Comparison of ENCODE assay signal across 10 cellular contexts in genomic region chr4:139617702-139618490, GRCh38. TPM values are rescaled to one million over a fixed set of nuclear protein-coding genes. Genes with fewer than 3 reads are reported as not detected.
A peak's percentile ranks its signal among the peaks of the same experiment; 100 is the strongest.
DNase-seq lines count a peak whose midpoint lies in the region; ATAC-seq, FAIRE-seq and TF ChIP-seq lines count a peak whose summit lies in the region.
"Had no signal": no experiment of that assay in that cellular context is flagged by ENCODE, and none has a peak within 500 bp of the region (broad histone marks: within the 10 kb centered on the region; RNA-seq: fewer than 3 reads in every experiment).

No MANE protein-coding gene starts in this region.

- H4K20me1 ChIP-seq in KMS-11 (ENCODE audit: insufficient read depth): no peaks in the 10 kb centered on the region

- H3K4me2 ChIP-seq in KMS-11: no peak overlapping the region

- H3K27ac ChIP-seq in KMS-11 (no peak overlapping the region), adrenal gland (no peak overlapping the region), liver (ENCODE audit: low read depth in 1 of 2, low read length in 2 of 2) (no peak overlapping the region), gastrocnemius medialis (no peak overlapping the region)

- DNase-seq in AG20443 (ENCODE audit: low spot score) (peak; percentile 31), adrenal gland (no peak), urothelium cell line (ENCODE audit: low spot score) (no peak), GOT3 (lab: John Stamatoyannopoulos, UW) (no peak), gastrocnemius medialis (no peak), NCI-H1105 treated with DMSO at 0.1 percent for 48 hours (lab: John Stamatoyannopoulos, UW) (no peak)
- DNase-seq: NCI-H2171 treated with DMSO at 0.1 percent for 48 hours, T-helper 9 cell had no signal

- intact Hi-C loops in adrenal gland (cut with DNase I) (no loop called here), gastrocnemius medialis (cut with DNase I; ENCODE audit: low total_unique reads) (no loop called here)

- WGBS in adrenal gland, 4 donors: 63 to 70% (median 69%) methylated on average over 7 of the region's 7 CpGs
- 69% methylated on average over 7 of the region's 7 CpGs for WGBS in liver

- H3K4me3 ChIP-seq in KMS-11 (IDR thresholded peaks at IDR 0.05; ENCODE audit: insufficient read depth, low read depth, low read length): no peak overlapping the region
- H3K4me3 ChIP-seq in adrenal gland: no peak overlapping the region
- no peak overlapping the region for H3K4me3 ChIP-seq in liver (ENCODE audit: low read depth in 1 of 3, low read length in 3 of 3)
- H3K4me3 ChIP-seq in gastrocnemius medialis: no peak overlapping the region

- H3K9me3 ChIP-seq in adrenal gland (replicated peaks in 1 of 3) (no peaks in the 10 kb centered on the region), liver (ENCODE audit: control insufficient read depth in 4 of 4, low read length in 3 of 4) (no peaks in the 10 kb centered on the region), gastrocnemius medialis (no peaks in the 10 kb centered on the region)

- no peak for ATAC-seq in gastrocnemius medialis

- no peaks in the 10 kb centered on the region for H3K36me3 ChIP-seq in KMS-11 (ENCODE audit: insufficient read depth)
- no peaks in the 10 kb centered on the region for H3K36me3 ChIP-seq in adrenal gland (replicated peaks in 1 of 2)
- no peaks in the 10 kb centered on the region for H3K36me3 ChIP-seq in liver (ENCODE audit: control insufficient read depth in 4 of 4, insufficient read depth in 3 of 4, low read depth in 1 of 4, low read length in 3 of 4)
- no peaks in the 10 kb centered on the region for H3K36me3 ChIP-seq in gastrocnemius medialis

- no peak for FAIRE-seq in urothelium cell line (lab: Jason Lieb, UNC)

- in situ Hi-C loops in gastrocnemius medialis (cut with MboI; ENCODE audit: low sequenced_read_pairs in 4 of 4): no loop called here

- H3K79me2 ChIP-seq in KMS-11 (ENCODE audit: insufficient read depth, low read depth): no peaks in the 10 kb centered on the region

- no peak overlapping the region for H2AFZ ChIP-seq in KMS-11 (ENCODE audit: low read depth)

- TF ChIP-seq POLR2A in adrenal gland (IDR thresholded peaks at IDR 0.05) (no peak), gastrocnemius medialis (IDR thresholded peaks at IDR 0.05) (no peak)

- no peaks in the 10 kb centered on the region for H3K4me1 ChIP-seq in KMS-11 (ENCODE audit: low read depth, poor library complexity, severe bottlenecking)
- no peaks in the 10 kb centered on the region for H3K4me1 ChIP-seq in adrenal gland (replicated peaks in 1 of 2)
- no peaks in the 10 kb centered on the region for H3K4me1 ChIP-seq in liver (ENCODE audit: control insufficient read depth in 4 of 4, insufficient read depth in 4 of 4, low read length in 3 of 4)
- H3K4me1 ChIP-seq in gastrocnemius medialis: no peaks in the 10 kb centered on the region

- 0 out of 2 replicates have a peak, but pooled peaks have one; percentile 20 for TF ChIP-seq CTCF in KMS-11 (conservative IDR thresholded peaks at IDR 0.05; ENCODE audit: low read depth, low read length)
- TF ChIP-seq CTCF in adrenal gland (IDR thresholded peaks at IDR 0.05): peak in 5 of 6 experiments; percentile 28 to 42 (median 30)
- peak; percentile 25 for TF ChIP-seq CTCF in liver (IDR thresholded peaks at IDR 0.05; ENCODE audit: low read depth, low read length, missing input control)
- peak in 1 of 5 experiments; percentile 37 for TF ChIP-seq CTCF in gastrocnemius medialis (IDR thresholded peaks at IDR 0.05 in 4 of 5, conservative IDR thresholded peaks at IDR 0.05 in 1 of 5)

- TF ChIP-seq RAD21 in liver (IDR thresholded peaks at IDR 0.05): peak in 1 of 2 donors; percentile 18

- H3K9ac ChIP-seq in KMS-11 (no peak overlapping the region), liver (ENCODE audit: low read depth in 1 of 2, low read length in 2 of 2) (no peak overlapping the region)

- H3K27me3 ChIP-seq in KMS-11 (ENCODE audit: insufficient read depth, low read depth) (no peaks in the 10 kb centered on the region), adrenal gland (no peaks in the 10 kb centered on the region), liver (ENCODE audit: control insufficient read depth in 4 of 4, insufficient read depth in 4 of 4, low read length in 3 of 4) (no peaks in the 10 kb centered on the region), gastrocnemius medialis (no peaks in the 10 kb centered on the region)

TF ChIP-seq in liver, 16 proteins besides CTCF, POLR2A, EP300 and RAD21:
- TF ChIP-seq RXRA (IDR thresholded peaks at IDR 0.05) (no peak), SP1 (IDR thresholded peaks at IDR 0.05) (no peak), HNF4A (conservative IDR thresholded peaks at IDR 0.05) (no peak), JUND (IDR thresholded peaks at IDR 0.05) (no peak), HNF4G (IDR thresholded peaks at IDR 0.05) (no peak), REST (IDR thresholded peaks at IDR 0.05) (no peak), GABPA (IDR thresholded peaks at IDR 0.05 in 1 of 2, conservative IDR thresholded peaks at IDR 0.05 in 1 of 2) (no peak), MAX (IDR thresholded peaks at IDR 0.05) (no peak), YY1 (IDR thresholded peaks at IDR 0.05) (no peak), ATF3 (IDR thresholded peaks at IDR 0.05) (no peak), ZBTB33 (IDR thresholded peaks at IDR 0.05) (no peak), FOXA2 (IDR thresholded peaks at IDR 0.05) (no peak), NR2F2 (IDR thresholded peaks at IDR 0.05) (no peak), EGR1 (IDR thresholded peaks at IDR 0.05; ENCODE audit: low read depth in 2 of 2) (no peak)

RNA-seq across cellular contexts. Expression of gene MGST2, which starts 47.7 kb away (rescaled TPM):
- total RNA-seq in adrenal gland (100 to 1,000 TPM in 7 of 8 donors, 10 to 100 TPM in 1; 95.5 to 246 (median 122) TPM), liver (10 to 100 TPM; 69.6 to 79.1 TPM), gastrocnemius medialis (10 to 100 TPM; 17.3 to 38.6 (median 30.9) TPM)
- polyA plus RNA-seq in adrenal gland (100 to 1,000 TPM; 110 to 271 (median 154) TPM), liver (100 to 1,000 TPM; 102 to 170 TPM)
